Comparison of ENCODE assay signal across 18 cellular contexts in genomic region chr10:11429439-11430052, GRCh38.
DNase-seq lines count a peak whose midpoint lies in the region; ATAC-seq, FAIRE-seq and TF ChIP-seq lines count a peak whose summit lies in the region.
"Had no signal": no experiment of that assay in that cellular context is flagged by ENCODE, and none has a peak within 500 bp of the region (broad histone marks: within the 10 kb centered on the region; RNA-seq: fewer than 3 reads in every experiment).

No MANE protein-coding gene starts in this region.

- H3K4me3 ChIP-seq in K562: no peak overlapping the region
- H3K4me3 ChIP-seq: HAP-1 had no signal

- H3K27me3 ChIP-seq in K562 (ENCODE audit: control insufficient read depth in 2 of 2, insufficient read depth in 2 of 2, low read length in 2 of 2): peaks cover 0 to 13% of the 10 kb centered on the region in 2 experiments; a peak in 1 of 5 replicates

- H4K20me1 ChIP-seq in K562 (replicated peaks; ENCODE audit: control insufficient read depth, insufficient read depth, low read length): no peaks in the 10 kb centered on the region

- no peaks in the 10 kb centered on the region; the same call in none of the 2 replicates for H3K9me3 ChIP-seq in K562 (replicated peaks; ENCODE audit: control insufficient read depth, insufficient read depth, low read depth, low read length)
- H3K9me3 ChIP-seq: HAP-1 had no signal

- intact Hi-C loops in K562 (cut with micrococcal nuclease): loop anchor here (5.0 kb wide), 1 partner anchor 328 kb away; no protein-coding TSS in a partner anchor

- POLR2A ChIA-PET in K562 (lab: Yijun Ruan, JAX): interaction anchor here (0.6 kb wide), 1 partner anchor 9 kb away, joined by 3 read pairs; no protein-coding TSS in a partner anchor

- no TSS peak for BruUV-seq in K562 (replicated peaks; lab: Mats Ljungman, UMichigan)

- H3K27ac ChIP-seq in K562 (ENCODE audit: extremely low read depth, low read depth, low read length): no peak overlapping the region
- H3K27ac ChIP-seq: HL-60, RWPE1 had no signal

- 5% methylated on average over 8 of the region's 8 CpGs for WGBS in K562 (ENCODE audit: insufficient coverage, low coverage, missing lambda C conversion rate)

- no peak for TF ChIP-seq RAD21 in K562 (CRISPR knock-in tag; conservative IDR thresholded peaks at IDR 0.05 in 1 of 2, IDR thresholded peaks at IDR 0.05 in 1 of 2)

- CTCF ChIA-PET in K562 (lab: Yijun Ruan, JAX; ENCODE audit: low intra/inter-chr PET ratio): no interaction called here

- TF ChIP-seq POLR2A in K562 (conservative IDR thresholded peaks at IDR 0.05): no peak

- H2AFZ ChIP-seq in K562 (ENCODE audit: low read depth, low read length): no peak overlapping the region

- peak; percentile 11 for DNase-seq in Daoy (ENCODE audit: low read depth)
- peak; percentile 23 for DNase-seq in LHCN-M2 (ENCODE audit: low read depth)
- DNase-seq in K562 (ENCODE audit: extremely low read depth in 1 of 4, low spot score in 3 of 4): no peak
- DNase-seq in myocyte (ENCODE audit: low read depth): peak; percentile 32
- DNase-seq in middle frontal gyrus (ENCODE audit: extremely low spot score, low spot score): no peak
- DNase-seq: DND-41, KBM-7, NCI-H1092, NCI-H1694, NCI-H524 treated with DMSO at 0.1 percent for 48 hours, T-helper 17 cell had no signal

- no peak overlapping the region for H3K9ac ChIP-seq in K562 (ENCODE audit: insufficient read depth in 1 of 2, low read depth in 2 of 2, low read length in 2 of 2)

- H3K9me1 ChIP-seq in K562 (ENCODE audit: control insufficient read depth, insufficient read depth, low read length): no peaks in the 10 kb centered on the region

- ATAC-seq in K562 (no peak), GM21367 (IDR thresholded peaks at IDR 0.05; ENCODE audit: unreplicated experiment) (no peak), HG03469 (IDR thresholded peaks at IDR 0.05; ENCODE audit: unreplicated experiment) (no peak), HG03565 (IDR thresholded peaks at IDR 0.05; ENCODE audit: unreplicated experiment) (no peak)
- ATAC-seq: T-helper 17 cell had no signal

- in situ Hi-C loops in K562 (cut with MboI): loop anchor here (10.0 kb wide), 1 partner anchor 325 kb away; no protein-coding TSS in a partner anchor

- no peaks in the 10 kb centered on the region for H3K36me3 ChIP-seq in K562 (ENCODE audit: control insufficient read depth, insufficient read depth, low read length)
- H3K36me3 ChIP-seq: HAP-1 had no signal

- H3K79me2 ChIP-seq in K562 (ENCODE audit: control insufficient read depth, insufficient read depth, low read length): no peaks in the 10 kb centered on the region

- no peak for FAIRE-seq in K562 (lab: Jason Lieb, UNC)
- FAIRE-seq: D721Med had no signal

- H3K4me1 ChIP-seq in K562 (replicated peaks in 1 of 2; ENCODE audit: control insufficient read depth in 2 of 2, insufficient read depth in 2 of 2, low read length in 2 of 2): peaks cover 0 to 2% of the 10 kb centered on the region in 2 experiments; a peak in 2 of 5 replicates
- H3K4me1 ChIP-seq: HAP-1 had no signal

- no peak overlapping the region for H3K4me2 ChIP-seq in K562 (ENCODE audit: insufficient read depth, low read length)

- no peak for TF ChIP-seq CTCF in K562 (IDR thresholded peaks at IDR 0.05 in 2 of 3, conservative IDR thresholded peaks at IDR 0.05 in 1 of 3; ENCODE audit: insufficient read depth in 2 of 3, low read depth in 1 of 3, low read length in 3 of 3)

- no peak for TF ChIP-seq EP300 in K562 (IDR thresholded peaks at IDR 0.05; ENCODE audit: low read length)

TF ChIP-seq in K562, 482 proteins besides CTCF, POLR2A, EP300 and RAD21:
- peak; percentile 73 for TF ChIP-seq ATF3 (IDR thresholded peaks at IDR 0.05)
- TF ChIP-seq ATF3 (CRISPR knock-in tag; conservative IDR thresholded peaks at IDR 0.05): no peak
- no peak for TF ChIP-seq ZFPM2 (CRISPR knock-in tag; IDR thresholded peaks at IDR 0.05)
- peak in 1 of 2 experiments; percentile 72; a peak in 1 of 4 replicates for TF ChIP-seq TRIM24 (IDR thresholded peaks at IDR 0.05)
- peak; percentile 43; the same call in 1 of the 2 replicates for TF ChIP-seq TRIM28 (IDR thresholded peaks at IDR 0.05)
- no peak for TF ChIP-seq JUND (IDR thresholded peaks at IDR 0.05; ENCODE audit: borderline replicate concordance, low read depth, low read length)
- TF ChIP-seq JUND (tag; IDR thresholded peaks at IDR 0.05; ENCODE audit: borderline replicate concordance, low read depth, low read length): 0 out of 3 replicates have a peak, but pooled peaks have one; percentile 24
- TF ChIP-seq JUN (IDR thresholded peaks at IDR 0.05; ENCODE audit: borderline replicate concordance, low read depth, low read length): 0 out of 2 replicates have a peak, but pooled peaks have one; percentile 17
- no peak for TF ChIP-seq JUN (CRISPR knock-in tag; IDR thresholded peaks at IDR 0.05; ENCODE audit: borderline replicate concordance)
- no peak for TF ChIP-seq U2AF1 (optimal IDR thresholded peaks at IDR 0.05; ENCODE audit: low read depth, low read length)
- no peak for TF ChIP-seq ZZZ3 (IDR thresholded peaks at IDR 0.05)
- no peak for TF ChIP-seq ATF6 (CRISPR knock-in tag; IDR thresholded peaks at IDR 0.05)
- no peak for TF ChIP-seq BDP1 (IDR thresholded peaks at IDR 0.05; ENCODE audit: insufficient read depth, insufficient read length)
- TF ChIP-seq TCF3 (CRISPR knock-in tag; IDR thresholded peaks at IDR 0.05): no peak
- no peak for TF ChIP-seq PRDM10 (IDR thresholded peaks at IDR 0.05; ENCODE audit: partially characterized antibody)
- TF ChIP-seq MAZ (CRISPR knock-in tag; conservative IDR thresholded peaks at IDR 0.05 in 1 of 2, IDR thresholded peaks at IDR 0.05 in 1 of 2): no peak
TF ChIP-seq in K562: peak in this region for 5.

Comparison
In these comparisons a context has a peak if more than half of its experiments do, and no peak if none do; other contexts are left out.
1. DNase-seq: peak in Daoy (single experiment), LHCN-M2 (single experiment) and myocyte (single experiment); none in K562 (0 of 4) and middle frontal gyrus (single experiment).